In the genomic region with DNA sequence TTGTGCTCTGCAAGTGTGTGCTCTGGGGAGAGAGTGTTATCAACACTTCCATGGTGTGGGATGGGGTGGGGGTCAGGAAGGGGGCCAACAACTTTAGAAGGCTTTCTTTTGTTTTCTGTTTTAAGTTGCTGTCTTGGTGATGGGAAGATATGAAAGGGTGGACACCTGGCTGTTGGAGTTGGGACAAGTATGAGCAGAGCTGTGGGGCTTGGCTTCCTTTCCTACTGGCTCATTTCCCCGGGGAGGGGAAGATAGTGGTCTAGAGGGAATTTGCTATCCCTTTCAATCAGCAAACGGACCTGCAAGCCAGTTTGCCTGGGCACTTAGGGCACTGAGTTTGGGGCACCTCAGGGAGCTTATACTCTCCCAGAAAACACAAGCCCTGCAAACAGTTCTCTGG, we compare ENCODE assay signal across 15 cellular contexts. TPM values are rescaled to one million over a fixed set of nuclear protein-coding genes. Genes with fewer than 3 reads are reported as not detected.
DNase-seq lines count a peak whose midpoint lies in the region; ATAC-seq and TF ChIP-seq lines count a peak whose summit lies in the region.
"Had no signal": no experiment of that assay in that cellular context is flagged by ENCODE, and none has a peak within 500 bp of the region (broad histone marks: within the 10 kb centered on the region; RNA-seq: fewer than 3 reads in every experiment).

No MANE protein-coding gene starts in this region.

- H3K4me3 Mint-ChIP-seq in stimulated activated memory B cell treated with anti-CD40 and anti-IgM and Interleukin-4, amounts not matched to agents 10 μg/mL and 1 μg/mL and 100 μg/mL, for 72 hours: no peak overlapping the region
- no peak overlapping the region for H3K4me3 Mint-ChIP-seq in activated T-cell treated with anti-CD3 and anti-CD28 coated beads, Interleukin-2, amount 50 U/mL, for 4 hours

- no peak for DNase-seq in left ventricle myocardium inferior
- DNase-seq in heart left ventricle: no peak
- peak; percentile 68 to 77 (median 72) for DNase-seq in body of pancreas
- DNase-seq in lower lobe of right lung: no peak
- no peak for DNase-seq in activated T-cell treated with anti-CD3 and anti-CD28 coated beads, Interleukin-2, amount 50 U/mL, for 4 hours
- no peak for DNase-seq in tibial nerve (ENCODE audit: low spot score in 2 of 2)
- no peak for DNase-seq in stimulated activated CD4-positive, alpha-beta T cell treated with anti-CD3 and anti-CD28 coated beads, Interleukin-2, amount 100 ng/mL, for 48 hours
- DNase-seq: C1 segment of cervical spinal cord, DND-41, MG63, NCI-H1092 treated with DMSO at 0.1 percent for 48 hours, NCI-H524, SIG-M5 had no signal

- H3K9me3 ChIP-seq in left ventricle myocardium inferior (replicated peaks) (no peaks in the 10 kb centered on the region), heart left ventricle (no peaks in the 10 kb centered on the region), body of pancreas (no peaks in the 10 kb centered on the region), lower lobe of right lung (no peaks in the 10 kb centered on the region), tibial nerve (no peaks in the 10 kb centered on the region)
- H3K9me3 ChIP-seq: MG63 had no signal

- H3K27ac Mint-ChIP-seq in stimulated activated memory B cell treated with anti-CD40 and anti-IgM and Interleukin-4, amounts not matched to agents 10 μg/mL and 1 μg/mL and 100 μg/mL, for 72 hours: peak overlapping the region; percentile 15

- H3K27me3 Mint-ChIP-seq in stimulated activated memory B cell treated with anti-CD40 and anti-IgM and Interleukin-4, amounts not matched to agents 10 μg/mL and 1 μg/mL and 100 μg/mL, for 72 hours: no peaks in the 10 kb centered on the region
- H3K27me3 Mint-ChIP-seq in activated T-cell treated with anti-CD3 and anti-CD28 coated beads, Interleukin-2, amount 50 U/mL, for 4 hours (ENCODE audit: low read depth): peaks cover 2% of the 10 kb centered on the region

- no peak for TF ChIP-seq EP300 in tibial nerve (IDR thresholded peaks at IDR 0.05)

- TF ChIP-seq POLR2A in heart left ventricle (IDR thresholded peaks at IDR 0.05): no peak
- no peak for TF ChIP-seq POLR2A in body of pancreas (IDR thresholded peaks at IDR 0.05)
- no peak for TF ChIP-seq POLR2A in tibial nerve (IDR thresholded peaks at IDR 0.05)

- H3K36me3 ChIP-seq in left ventricle myocardium inferior (no peaks in the 10 kb centered on the region), heart left ventricle (no peaks in the 10 kb centered on the region), body of pancreas (replicated peaks in 1 of 2; ENCODE audit: insufficient read depth in 1 of 2, low read depth in 2 of 2) (no peaks in the 10 kb centered on the region), lower lobe of right lung (no peaks in the 10 kb centered on the region), tibial nerve (no peaks in the 10 kb centered on the region)
- H3K36me3 ChIP-seq: HAP-1, MG63 had no signal

- no peaks in the 10 kb centered on the region for H3K36me3 Mint-ChIP-seq in stimulated activated memory B cell treated with anti-CD40 and anti-IgM and Interleukin-4, amounts not matched to agents 10 μg/mL and 1 μg/mL and 100 μg/mL, for 72 hours
- no peaks in the 10 kb centered on the region for H3K36me3 Mint-ChIP-seq in activated T-cell treated with anti-CD3 and anti-CD28 coated beads, Interleukin-2, amount 50 U/mL, for 4 hours (ENCODE audit: insufficient read depth)

- H3K4me3 ChIP-seq in left ventricle myocardium inferior (no peak overlapping the region), heart left ventricle (no peak overlapping the region), body of pancreas (no peak overlapping the region), lower lobe of right lung (no peak overlapping the region), tibial nerve (no peak overlapping the region)
- H3K4me3 ChIP-seq: HAP-1, MG63 had no signal

- H3K4me1 ChIP-seq in left ventricle myocardium inferior (peaks cover 68% of the 10 kb centered on the region), heart left ventricle (peaks cover 4 to 64% (median 33%) of the 10 kb centered on the region in 12 donors), body of pancreas (peaks cover 56% of the 10 kb centered on the region), lower lobe of right lung (peaks cover 42% of the 10 kb centered on the region), tibial nerve (peaks cover 0 to 52% (median 17%) of the 10 kb centered on the region in 4 donors)

- intact Hi-C loops in left ventricle myocardium inferior (cut with micrococcal nuclease) (no loop called here), heart left ventricle (cut with DNase I) (loop anchor here in 1 of 10 donors (2.0 to 5.0 kb wide), 2 partner anchors 17 to 35 kb away; no protein-coding TSS in a partner anchor), body of pancreas (cut with DNase I) (no loop called here), lower lobe of right lung (cut with DNase I) (no loop called here)

- TF ChIP-seq CTCF in left ventricle myocardium inferior (IDR thresholded peaks at IDR 0.05; ENCODE audit: borderline replicate concordance) (no peak), heart left ventricle (IDR thresholded peaks at IDR 0.05) (no peak), body of pancreas (IDR thresholded peaks at IDR 0.05) (no peak), lower lobe of right lung (IDR thresholded peaks at IDR 0.05) (no peak), tibial nerve (IDR thresholded peaks at IDR 0.05) (no peak)

- peaks cover 46% of the 10 kb centered on the region for H3K4me1 Mint-ChIP-seq in stimulated activated memory B cell treated with anti-CD40 and anti-IgM and Interleukin-4, amounts not matched to agents 10 μg/mL and 1 μg/mL and 100 μg/mL, for 72 hours
- peaks cover 34% of the 10 kb centered on the region for H3K4me1 Mint-ChIP-seq in activated T-cell treated with anti-CD3 and anti-CD28 coated beads, Interleukin-2, amount 50 U/mL, for 4 hours (ENCODE audit: low read depth)

- H3K9me3 Mint-ChIP-seq in stimulated activated memory B cell treated with anti-CD40 and anti-IgM and Interleukin-4, amounts not matched to agents 10 μg/mL and 1 μg/mL and 100 μg/mL, for 72 hours: no peaks in the 10 kb centered on the region
- H3K9me3 Mint-ChIP-seq in activated T-cell treated with anti-CD3 and anti-CD28 coated beads, Interleukin-2, amount 50 U/mL, for 4 hours: no peaks in the 10 kb centered on the region

- 10 to 22% (median 15%) methylated on average over 2 of the region's 2 CpGs for WGBS in heart left ventricle, 4 donors
- WGBS in body of pancreas, 2 donors: 11 to 25% methylated on average over 1 to 2 of the region's 2 CpGs
- WGBS in tibial nerve, 2 donors: 65 to 71% methylated on average over 2 of the region's 2 CpGs

- H3K27ac ChIP-seq in left ventricle myocardium inferior (replicated peaks) (peak overlapping the region; percentile 94), heart left ventricle (no peak overlapping the region), body of pancreas (peak overlapping the region in 3 of 4 donors; percentile 44 to 53 (median 48)), lower lobe of right lung (peak overlapping the region; percentile 28), tibial nerve (no peak overlapping the region)

- no peaks in the 10 kb centered on the region for H3K27me3 ChIP-seq in left ventricle myocardium inferior (ENCODE audit: low read depth)
- H3K27me3 ChIP-seq in heart left ventricle: no peaks in the 10 kb centered on the region
- H3K27me3 ChIP-seq in body of pancreas: no peaks in the 10 kb centered on the region
- no peaks in the 10 kb centered on the region for H3K27me3 ChIP-seq in lower lobe of right lung (ENCODE audit: low read depth)
- no peaks in the 10 kb centered on the region for H3K27me3 ChIP-seq in tibial nerve
- H3K27me3 ChIP-seq: MG63 had no signal

- ATAC-seq in heart left ventricle: no peak
- peak; percentile 31 for ATAC-seq in body of pancreas
- no peak for ATAC-seq in lower lobe of right lung
- no peak for ATAC-seq in stimulated activated memory B cell treated with anti-CD40 and anti-IgM and Interleukin-4, amounts not matched to agents 10 μg/mL and 1 μg/mL and 100 μg/mL, for 72 hours
- no peak for ATAC-seq in activated T-cell treated with anti-CD3 and anti-CD28 coated beads, Interleukin-2, amount 50 U/mL, for 4 hours

RNA-seq across cellular contexts. Expression of gene IER5, which starts 19.2 kb away (rescaled TPM):
- 22.1 TPM for total RNA-seq in left ventricle myocardium inferior
- 10 to 100 TPM; 12.8 to 22.7 (median 18.4) TPM for total RNA-seq in heart left ventricle
- 10 to 100 TPM; 19.9 to 23.4 TPM for polyA plus RNA-seq in heart left ventricle
- total RNA-seq in body of pancreas: 1 to 10 TPM; 6.6 to 6.7 TPM
- total RNA-seq in lower lobe of right lung: 33.2 TPM
- total RNA-seq in activated T-cell treated with anti-CD3 and anti-CD28 coated beads, Interleukin-2, amount 50 U/mL, for 4 hours: 10 to 100 TPM; 43.6 to 58.9 (median 54.9) TPM
- total RNA-seq in tibial nerve: 10 to 100 TPM in 3 of 4 donors, 1 to 10 TPM in 1; 8.1 to 16.3 (median 13.1) TPM

Comparison
In these comparisons a context has a peak if more than half of its experiments do, and no peak if none do; other contexts are left out.
1. H3K27ac ChIP-seq: peak in left ventricle myocardium inferior (single experiment), body of pancreas (3 of 4) and lower lobe of right lung (single experiment); none in heart left ventricle (0 of 12) and tibial nerve (0 of 4).
2. DNase-seq: peak in body of pancreas (4 of 4); none in left ventricle myocardium inferior (single experiment), heart left ventricle (0 of 5), lower lobe of right lung (single experiment), activated T-cell treated with anti-CD3 and anti-CD28 coated beads, Interleukin-2, amount 50 U/mL, for 4 hours (single experiment), tibial nerve (0 of 2) and stimulated activated CD4-positive, alpha-beta T cell treated with anti-CD3 and anti-CD28 coated beads, Interleukin-2, amount 100 ng/mL, for 48 hours (0 of 2).